25 cellular contexts compared by ENCODE assay signal in the genomic region with DNA sequence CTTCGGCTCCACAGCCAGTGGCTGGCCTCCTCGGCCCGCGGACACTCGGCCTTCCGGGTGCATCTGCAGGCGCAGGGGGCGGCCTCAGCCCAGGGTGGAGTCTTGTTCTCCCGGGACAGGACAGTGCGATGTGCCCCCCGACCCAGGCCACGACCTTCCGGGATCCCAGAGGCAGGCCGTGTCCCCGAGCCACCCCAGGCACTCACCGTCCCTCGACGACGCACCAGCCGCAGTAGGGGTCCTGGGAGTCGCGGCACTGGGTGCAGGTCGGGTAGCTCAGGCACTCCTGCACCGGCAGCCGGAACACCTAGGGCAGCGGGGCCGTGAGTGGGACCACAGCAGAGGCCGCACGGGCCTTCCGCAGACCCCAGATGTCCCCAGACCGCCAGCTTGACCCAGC.
"Had no signal": no experiment of that assay in that cellular context is flagged by ENCODE, and none has a peak within 500 bp of the region (broad histone marks: within the 10 kb centered on the region; RNA-seq: fewer than 3 reads in every experiment).

No MANE protein-coding gene starts in this region.

- H3K9ac ChIP-seq: SK-N-SH had no signal

- H3K27me3 ChIP-seq: ascending aorta, cardiac muscle cell, SJSA1 had no signal

- H3K27ac ChIP-seq: ascending aorta, cardiac muscle cell, SJSA1 had no signal

- H3K9me3 ChIP-seq: ascending aorta, SJSA1, SK-N-SH had no signal

- H3K4me3 ChIP-seq: ascending aorta, cardiac muscle cell, SJSA1 had no signal

- ATAC-seq: activated CD8-positive, alpha-beta T cell treated with anti-CD3 and anti-CD28 coated beads for 36 hours; activated T-cell treated with anti-CD3 and anti-CD28 coated beads, Interleukin-2, amount 50 U/mL, for 72 hours; activated T-helper 17 cell treated with anti-CD3 and anti-CD28 coated beads, Interleukin-2, amount 50 U/mL, for 72 hours; Panc1 had no signal

- H3K4me2 ChIP-seq: SK-N-SH had no signal

- DNase-seq: activated CD4-positive, alpha-beta T cell treated with anti-CD3 and anti-CD28 coated beads, Interleukin-2, amount 10 ng/mL, durations not matched to agents 24 days and 14 days; activated CD4-positive, alpha-beta T cell treated with anti-CD3 and anti-CD28 coated beads, Interleukin-2, amount 50 U/mL, for 4 hours; activated CD8-positive, alpha-beta T cell treated with anti-CD3 and anti-CD28 coated beads for 36 hours; activated effector memory CD4-positive, alpha-beta T cell treated with anti-CD3 and anti-CD28 coated beads, Interleukin-2, amount 50 U/mL, for 16 hours; activated naive CD4-positive, alpha-beta T cell; activated naive CD4-positive, alpha-beta T cell treated with anti-CD3 and anti-CD28 coated beads, Interleukin-2, amount 50 U/mL, for 16 hours; activated naive CD8-positive, alpha-beta T cell treated with anti-CD3 and anti-CD28 coated beads for 36 hours; activated T-cell treated with anti-CD3 and anti-CD28 coated beads, Interleukin-2, amount 50 U/mL, for 1 hour; activated T-cell treated with anti-CD3 and anti-CD28 coated beads, Interleukin-2, amount 50 U/mL, for 72 hours; amygdala; MM.1S; MV-4-11; NCI-H1092; NCI-H1436 treated with DMSO at 0.1 percent for 48 hours; NCI-H1694 treated with DMSO at 0.1 percent for 48 hours; NCI-H2029; NCI-H345; NCI-H524 treated with DMSO at 0.1 percent for 48 hours; SHP77 treated with DMSO at 0.1 percent for 48 hours; SK-N-SH had no signal
